ENCODE assay signal across 8 cellular contexts in genomic region chr9:85940275-85940831, GRCh38. TPM values are rescaled to one million over a fixed set of nuclear protein-coding genes. Genes with fewer than 3 reads are reported as not detected.
DNase-seq lines count a peak whose midpoint lies in the region; ATAC-seq, FAIRE-seq and TF ChIP-seq lines count a peak whose summit lies in the region.

No MANE protein-coding gene starts in this region.

- H3K9me1 ChIP-seq in keratinocyte (ENCODE audit: control insufficient read depth, extremely low read depth, insufficient read depth, low read length), result no peaks in the 10 kb centered on the region

- H3K27me3 Mint-ChIP-seq in activated CD8-positive, alpha-beta T cell treated with anti-CD3 and anti-CD28 coated beads for 36 hours, result no peaks in the 10 kb centered on the region

- peak in 2 of 4 donors; percentile 9 to 63 for TF ChIP-seq POLR2A in upper lobe of left lung (IDR thresholded peaks at IDR 0.05)

- intact Hi-C loops in cardiac septum (cut with DNase I), result no loop called here
- intact Hi-C loops in activated CD8-positive, alpha-beta T cell treated with anti-CD3 and anti-CD28 coated beads for 36 hours (cut with micrococcal nuclease), result loop anchor here (5.0 kb wide), 1 partner anchor 198 kb away; the partner anchor contains the start of gene AGTPBP1

- H3K4me1 ChIP-seq in cardiac muscle cell (ENCODE audit: low read depth) (peaks cover 10% of the 10 kb centered on the region), keratinocyte (ENCODE audit: control insufficient read depth, extremely low read depth, insufficient read depth, low read length) (peaks cover 6% of the 10 kb centered on the region), upper lobe of left lung (peaks cover 15 to 24% (median 17%) of the 10 kb centered on the region in 4 donors)

- peaks cover 2% of the 10 kb centered on the region for H4K20me1 ChIP-seq in keratinocyte (ENCODE audit: control insufficient read depth, extremely low read depth, insufficient read depth, low read length)

- H3K79me2 ChIP-seq in keratinocyte (ENCODE audit: control insufficient read depth, insufficient read depth, low read length), result peaks cover 43% of the 10 kb centered on the region

- DNase-seq in cardiac muscle cell (ENCODE audit: low read depth in 1 of 2, low spot score in 1 of 2), result peak in 1 of 2 donors; percentile 3
- no peak for DNase-seq in cardiac septum (ENCODE audit: low spot score)
- no peak for DNase-seq in activated CD8-positive, alpha-beta T cell treated with anti-CD3 and anti-CD28 coated beads for 36 hours
- DNase-seq in keratinocyte (ENCODE audit: low read depth, low spot score), result no peak
- DNase-seq in upper lobe of left lung, result no peak
- DNase-seq in NCI-H1694 treated with DMSO at 0.1 percent for 48 hours (lab: John Stamatoyannopoulos, UW), result no peak
- no peak for DNase-seq in retina

- H3K9ac ChIP-seq in keratinocyte (ENCODE audit: control insufficient read depth, extremely low read depth, insufficient read depth, low read length), result peak overlapping the region; percentile 92

- POLR2A ChIA-PET in activated CD8-positive, alpha-beta T cell treated with anti-CD3 and anti-CD28 coated beads for 36 hours (lab: Charles Lee), result interaction anchor here (1.0 kb wide), 1 partner anchor 15 kb away, joined by 3 read pairs; no protein-coding TSS in a partner anchor

- peak in 1 of 4 donors; percentile 50 for TF ChIP-seq EP300 in upper lobe of left lung (IDR thresholded peaks at IDR 0.05)

- peak overlapping the region; percentile 92 for H3K27ac Mint-ChIP-seq in activated CD8-positive, alpha-beta T cell treated with anti-CD3 and anti-CD28 coated beads for 36 hours

- H3K4me1 Mint-ChIP-seq in activated CD8-positive, alpha-beta T cell treated with anti-CD3 and anti-CD28 coated beads for 36 hours (ENCODE audit: low read depth), result peaks cover 21% of the 10 kb centered on the region

- H3K4me3 Mint-ChIP-seq in activated CD8-positive, alpha-beta T cell treated with anti-CD3 and anti-CD28 coated beads for 36 hours, result no peak overlapping the region

- H3K4me3 ChIP-seq in cardiac muscle cell, result peak overlapping the region; percentile 39
- H3K4me3 ChIP-seq in keratinocyte (ENCODE audit: control insufficient read depth in 2 of 3, extremely low read depth in 1 of 3, insufficient read depth in 2 of 3, low read depth in 1 of 3, low read length in 3 of 3), result peak overlapping the region; percentile 69 to 99 (median 86)
- H3K4me3 ChIP-seq in upper lobe of left lung, result peak overlapping the region in 3 of 4 donors; percentile 73 to 82 (median 75)

- H3K36me3 ChIP-seq in cardiac muscle cell (peaks cover 5% of the 10 kb centered on the region), keratinocyte (ENCODE audit: control insufficient read depth in 2 of 2, extremely low read depth in 1 of 2, insufficient read depth in 2 of 2, low read length in 2 of 2) (peaks cover 2 to 13% of the 10 kb centered on the region in 2 experiments), upper lobe of left lung (peaks cover 0 to 7% (median 0%) of the 10 kb centered on the region in 4 donors)

- H3K27me3 ChIP-seq in cardiac muscle cell, result no peaks in the 10 kb centered on the region
- no peaks in the 10 kb centered on the region for H3K27me3 ChIP-seq in keratinocyte (ENCODE audit: control insufficient read depth, extremely low read depth, insufficient read depth, low read length)
- no peaks in the 10 kb centered on the region for H3K27me3 ChIP-seq in upper lobe of left lung

- dilution Hi-C loops in keratinocyte (cut with MboI; ENCODE audit: extremely low pct_ligation_motif_present, low sequenced_read_pairs), result no loop called here

- no peak for ATAC-seq in activated CD8-positive, alpha-beta T cell treated with anti-CD3 and anti-CD28 coated beads for 36 hours
- ATAC-seq in upper lobe of left lung (ENCODE audit: low FRiP score in 2 of 2) (no peak), HG02840 (IDR thresholded peaks at IDR 0.05; ENCODE audit: low FRiP score, unreplicated experiment) (no peak)

- peak overlapping the region; percentile 78 for H2AFZ ChIP-seq in keratinocyte (ENCODE audit: control insufficient read depth, low read length)

- H3K27ac ChIP-seq in cardiac muscle cell, result peak overlapping the region; percentile 81
- H3K27ac ChIP-seq in keratinocyte (ENCODE audit: control insufficient read depth, insufficient read depth, low read length), result peak overlapping the region; percentile 74
- peak overlapping the region; percentile 66 to 95 (median 84) for H3K27ac ChIP-seq in upper lobe of left lung

- no peak for FAIRE-seq in keratinocyte (lab: Jason Lieb, UNC)

- no peaks in the 10 kb centered on the region for H3K9me3 Mint-ChIP-seq in activated CD8-positive, alpha-beta T cell treated with anti-CD3 and anti-CD28 coated beads for 36 hours

- 21 to 23% methylated on average over 13 of the region's 13 CpGs for WGBS in upper lobe of left lung, 2 donors

- no peak for TF ChIP-seq CTCF in cardiac muscle cell (IDR thresholded peaks at IDR 0.05; ENCODE audit: low read depth, low read length)
- no peak for TF ChIP-seq CTCF in activated CD8-positive, alpha-beta T cell treated with anti-CD3 and anti-CD28 coated beads for 36 hours (IDR thresholded peaks at IDR 0.05)
- TF ChIP-seq CTCF in keratinocyte (optimal IDR thresholded peaks at IDR 0.05 in 1 of 3, IDR thresholded peaks at IDR 0.05 in 1 of 3, conservative IDR thresholded peaks at IDR 0.05 in 1 of 3; ENCODE audit: extremely low read depth in 1 of 3, insufficient read depth in 2 of 3, low read length in 3 of 3), result no peak
- TF ChIP-seq CTCF in upper lobe of left lung (IDR thresholded peaks at IDR 0.05), result no peak

- H3K4me2 ChIP-seq in keratinocyte (ENCODE audit: control insufficient read depth, extremely low read depth, insufficient read depth, low read depth, low read length), result peak overlapping the region; percentile 57

- H3K36me3 Mint-ChIP-seq in activated CD8-positive, alpha-beta T cell treated with anti-CD3 and anti-CD28 coated beads for 36 hours (ENCODE audit: low read depth), result peaks cover 12% of the 10 kb centered on the region

- CTCF ChIA-PET in activated CD8-positive, alpha-beta T cell treated with anti-CD3 and anti-CD28 coated beads for 36 hours (lab: Charles Lee), result no interaction called here

- H3K9me3 ChIP-seq in cardiac muscle cell (ENCODE audit: low read depth), result no peaks in the 10 kb centered on the region
- no peaks in the 10 kb centered on the region for H3K9me3 ChIP-seq in keratinocyte (ENCODE audit: control insufficient read depth, low read depth, low read length)
- H3K9me3 ChIP-seq in upper lobe of left lung, result no peaks in the 10 kb centered on the region

RNA-seq across cellular contexts. Expression of gene NAA35, which starts 0.6 kb away (rescaled TPM):
- total RNA-seq in cardiac muscle cell, result 19.0 and 31.5 TPM in 2 replicates
- polyA plus RNA-seq in cardiac muscle cell, result 32.4 and 35.5 TPM in 2 replicates
- total RNA-seq in cardiac septum, result 21.0 TPM
- 10 to 100 TPM; 25.5 to 26.3 TPM for total RNA-seq in activated CD8-positive, alpha-beta T cell treated with anti-CD3 and anti-CD28 coated beads for 36 hours
- 24.0 to 33.8 TPM (median 25.1 TPM) in 3 replicates for polyA plus RNA-seq in keratinocyte
- 22.4 TPM for polyA plus RNA-seq in keratinocyte (2011; ENCODE audit: low read depth)
- polyA plus RNA-seq in keratinocyte (2011; cell fraction: cytosol; rRNA removed), result 16.0 and 28.5 TPM in 2 replicates
- 32.6 and 40.1 TPM in 2 replicates for polyA plus RNA-seq in keratinocyte (2011; cell fraction: nucleus; rRNA removed)
- polyA plus RNA-seq in keratinocyte (2012; ENCODE audit: low replicate concordance), result 18.1 and 19.9 TPM in 2 replicates
- polyA minus RNA-seq in keratinocyte, result 6.8 to 21.6 TPM (median 12.2 TPM) in 3 replicates
- polyA minus RNA-seq in keratinocyte (2011; cell fraction: cytosol; rRNA and poly(A)+ RNA removed), result 9.0 TPM
- 13.4 and 25.1 TPM in 2 replicates for polyA minus RNA-seq in keratinocyte (2011; cell fraction: nucleus; rRNA and poly(A)+ RNA removed)
- total RNA-seq in upper lobe of left lung, result 10 to 100 TPM in 5 of 6 donors, 1 to 10 TPM in 1; 9.1 to 25.4 (median 15.5) TPM
